In genomic region chr11:34652191-34652958, GRCh38 we compare ENCODE assay signal across 1 cellular context.
A peak's percentile ranks its signal among the peaks of the same experiment; 100 is the strongest.
TF ChIP-seq lines count a peak whose summit lies in the region.

No MANE protein-coding gene starts in this region.

TF ChIP-seq in K562, 482 proteins besides CTCF, POLR2A, EP300 and RAD21 (continued from another document and continues in another):
- TF ChIP-seq ZBTB9 (CRISPR knock-in tag; IDR thresholded peaks at IDR 0.05) = no peak
- no peak for TF ChIP-seq ZKSCAN1 (IDR thresholded peaks at IDR 0.05; ENCODE audit: low read depth, low read length)
- TF ChIP-seq PCBP1 (IDR thresholded peaks at IDR 0.05; ENCODE audit: low read depth, low read length, poor library complexity, severe bottlenecking) = no peak
- TF ChIP-seq TAL1 (IDR thresholded peaks at IDR 0.05) = peak; percentile 56
- peak; percentile 63 for TF ChIP-seq SMARCC2 (IDR thresholded peaks at IDR 0.05; ENCODE audit: low read depth)
- TF ChIP-seq ZNF133 (CRISPR knock-in tag; IDR thresholded peaks at IDR 0.05) = no peak
- TF ChIP-seq MCM7 (IDR thresholded peaks at IDR 0.05) = no peak
- no peak for TF ChIP-seq ZNF143 (CRISPR knock-in tag; IDR thresholded peaks at IDR 0.05)
- no peak for TF ChIP-seq ZNF449 (CRISPR knock-in tag; IDR thresholded peaks at IDR 0.05)
- TF ChIP-seq SMARCA5 (IDR thresholded peaks at IDR 0.05) = no peak
- TF ChIP-seq TBL1XR1 (IDR thresholded peaks at IDR 0.05; ENCODE audit: low read length in 2 of 2) = no peak
- peak; percentile 91 for TF ChIP-seq C11orf30 (IDR thresholded peaks at IDR 0.05; ENCODE audit: low read depth)
- TF ChIP-seq SP1 (CRISPR knock-in tag; IDR thresholded peaks at IDR 0.05) = no peak
- no peak for TF ChIP-seq ZBTB33 (CRISPR knock-in tag; IDR thresholded peaks at IDR 0.05)
- no peak for TF ChIP-seq SNIP1 (IDR thresholded peaks at IDR 0.05; ENCODE audit: low read depth)
- TF ChIP-seq ZNF253 (CRISPR knock-in tag; conservative IDR thresholded peaks at IDR 0.05) = no peak
- TF ChIP-seq TEAD4 (IDR thresholded peaks at IDR 0.05; ENCODE audit: low read length) = peak; percentile 72; the same call in 1 of the 2 replicates
- no peak for TF ChIP-seq TEAD4 (CRISPR knock-in tag; IDR thresholded peaks at IDR 0.05; ENCODE audit: borderline replicate concordance)
- TF ChIP-seq DPF2 (IDR thresholded peaks at IDR 0.05) = peak; percentile 91
- TF ChIP-seq ZNF398 (CRISPR knock-in tag; IDR thresholded peaks at IDR 0.05) = no peak
- TF ChIP-seq MAFG (tag; conservative IDR thresholded peaks at IDR 0.05) = peak; percentile 91
- TF ChIP-seq SAP30 (IDR thresholded peaks at IDR 0.05; ENCODE audit: borderline replicate concordance, insufficient read depth, low read depth, low read length, poor library complexity, severe bottlenecking) = no peak
- peak; percentile 49 for TF ChIP-seq CBFA2T2 (conservative IDR thresholded peaks at IDR 0.05)
- TF ChIP-seq FOS (IDR thresholded peaks at IDR 0.05; ENCODE audit: extremely low read depth, insufficient read length) = peak; percentile 65
- TF ChIP-seq CHD1 (IDR thresholded peaks at IDR 0.05; ENCODE audit: low read length) = no peak
- no peak for TF ChIP-seq KAT8 (IDR thresholded peaks at IDR 0.05; ENCODE audit: low read depth)
- TF ChIP-seq RBM22 (IDR thresholded peaks at IDR 0.05; ENCODE audit: low read depth, low read length, poor library complexity, severe bottlenecking) = no peak
- no peak for TF ChIP-seq RBFOX2 (IDR thresholded peaks at IDR 0.05; ENCODE audit: low read depth, low read length)
- TF ChIP-seq MEF2D (tag; conservative IDR thresholded peaks at IDR 0.05; ENCODE audit: low read depth) = no peak
- TF ChIP-seq ZNF408 (CRISPR knock-in tag; IDR thresholded peaks at IDR 0.05; ENCODE audit: low read depth) = no peak
- no peak for TF ChIP-seq NFXL1 (CRISPR knock-in tag; IDR thresholded peaks at IDR 0.05)
- TF ChIP-seq TFAM (CRISPR knock-in tag; conservative IDR thresholded peaks at IDR 0.05) = no peak
- TF ChIP-seq CREB3 (tag; conservative IDR thresholded peaks at IDR 0.05; ENCODE audit: low read depth) = no peak
- no peak for TF ChIP-seq BRF1 (IDR thresholded peaks at IDR 0.05; ENCODE audit: borderline replicate concordance, extremely low read depth, insufficient read length)
- TF ChIP-seq DDX20 (tag; IDR thresholded peaks at IDR 0.05; ENCODE audit: low read depth) = no peak
- no peak for TF ChIP-seq ZKSCAN3 (CRISPR knock-in tag; IDR thresholded peaks at IDR 0.05)
- TF ChIP-seq ZNF431 (CRISPR knock-in tag; IDR thresholded peaks at IDR 0.05) = no peak
- TF ChIP-seq PHB (CRISPR knock-in tag; IDR thresholded peaks at IDR 0.05) = no peak
- TF ChIP-seq FOXJ2 (tag; IDR thresholded peaks at IDR 0.05) = no peak
- peak; percentile 84 for TF ChIP-seq HMBOX1 (IDR thresholded peaks at IDR 0.05)
- peak; percentile 46 for TF ChIP-seq MEIS2 (IDR thresholded peaks at IDR 0.05; ENCODE audit: partially characterized antibody)
- 0 out of 2 replicates have a peak, but pooled peaks have one; percentile 14 for TF ChIP-seq ETV1 (tag; conservative IDR thresholded peaks at IDR 0.05; ENCODE audit: low read depth)
- TF ChIP-seq TAF15 (IDR thresholded peaks at IDR 0.05; ENCODE audit: low read depth, low read length) = no peak
- TF ChIP-seq JUND (IDR thresholded peaks at IDR 0.05; ENCODE audit: borderline replicate concordance, low read depth, low read length) = peak; percentile 96
- peak; percentile 96 for TF ChIP-seq JUND (tag; IDR thresholded peaks at IDR 0.05; ENCODE audit: borderline replicate concordance, low read depth, low read length)
- no peak for TF ChIP-seq ATF2 (CRISPR knock-in tag; IDR thresholded peaks at IDR 0.05)
- no peak for TF ChIP-seq ZNF778 (CRISPR knock-in tag; IDR thresholded peaks at IDR 0.05)
- TF ChIP-seq RCOR1 (IDR thresholded peaks at IDR 0.05; ENCODE audit: borderline replicate concordance in 1 of 2, low read depth in 2 of 2, low read length in 2 of 2) = 0 out of 4 replicates have a peak, but pooled peaks of 1 of the 2 experiments have one; percentile 26
- TF ChIP-seq NFE2 (IDR thresholded peaks at IDR 0.05; ENCODE audit: low read depth) = peak; percentile 83
- TF ChIP-seq POLR2G (IDR thresholded peaks at IDR 0.05; ENCODE audit: low read depth, low read length) = no peak
- TF ChIP-seq MTA2 (IDR thresholded peaks at IDR 0.05; ENCODE audit: low read depth) = peak; percentile 55
- TF ChIP-seq MLX (CRISPR knock-in tag; conservative IDR thresholded peaks at IDR 0.05) = 0 out of 4 replicates have a peak, but pooled peaks of 1 of the 2 experiments have one; percentile 13
- TF ChIP-seq ZNF140 (CRISPR knock-in tag; IDR thresholded peaks at IDR 0.05) = no peak
- TF ChIP-seq NKRF (IDR thresholded peaks at IDR 0.05; ENCODE audit: borderline replicate concordance) = no peak
- TF ChIP-seq ZNF311 (CRISPR knock-in tag; IDR thresholded peaks at IDR 0.05) = no peak
- no peak for TF ChIP-seq ZNF217 (CRISPR knock-in tag; IDR thresholded peaks at IDR 0.05)
- no peak for TF ChIP-seq HNRNPLL (IDR thresholded peaks at IDR 0.05; ENCODE audit: low read depth, low read length, poor library complexity, severe bottlenecking)
- no peak for TF ChIP-seq ZNF76 (CRISPR knock-in tag; IDR thresholded peaks at IDR 0.05; ENCODE audit: borderline replicate concordance)
- TF ChIP-seq ZNF212 (CRISPR knock-in tag; IDR thresholded peaks at IDR 0.05) = no peak
- TF ChIP-seq SMAD2 (IDR thresholded peaks at IDR 0.05; ENCODE audit: low read depth, low read length) = no peak
- TF ChIP-seq POLR2AphosphoS2 (IDR thresholded peaks at IDR 0.05; ENCODE audit: low read length) = no peak
- no peak for TF ChIP-seq ELF4 (CRISPR knock-in tag; IDR thresholded peaks at IDR 0.05)
- TF ChIP-seq TCF3 (CRISPR knock-in tag; IDR thresholded peaks at IDR 0.05) = peak; percentile 76
- peak; percentile 91 for TF ChIP-seq ARID1B (IDR thresholded peaks at IDR 0.05)
- TF ChIP-seq MAFK (IDR thresholded peaks at IDR 0.05; ENCODE audit: low read length) = peak; percentile 58; the same call in 1 of the 2 replicates
- no peak for TF ChIP-seq KAT7 (CRISPR knock-in tag; IDR thresholded peaks at IDR 0.05; ENCODE audit: borderline replicate concordance)
- peak in 1 of 2 experiments; percentile 53; a peak in 2 of 4 replicates for TF ChIP-seq TRIM24 (IDR thresholded peaks at IDR 0.05)
- TF ChIP-seq NCOA1 (IDR thresholded peaks at IDR 0.05; ENCODE audit: low read depth) = no peak
